Comparison of ENCODE assay signal across 8 cellular contexts in genomic region chr1:85200367-85200869, GRCh38. TPM values are rescaled to one million over a fixed set of nuclear protein-coding genes. Genes with fewer than 3 reads are reported as not detected.
DNase-seq lines count a peak whose midpoint lies in the region; ATAC-seq, FAIRE-seq and TF ChIP-seq lines count a peak whose summit lies in the region.

No MANE protein-coding gene starts in this region.

- H3K9ac ChIP-seq in astrocyte (ENCODE audit: low read length): peak overlapping the region; percentile 88
- H3K9ac ChIP-seq in iPS-20b (ENCODE audit: low read depth, low read length): peak overlapping the region; percentile 90; the same call in 1 of the 2 replicates

- CTCF ChIA-PET in A673 (lab: Charles Lee): interaction anchor here (0.6 to 0.7 kb wide), 2 partner anchors 10 to 59 kb away, joined by 3 to 9 read pairs; no protein-coding TSS in a partner anchor

- peak overlapping the region; percentile 50 for H3K27ac Mint-ChIP-seq in astrocyte (ENCODE audit: unreplicated experiment)

- peak overlapping the region; percentile 91 for H3K4me3 Mint-ChIP-seq in astrocyte (ENCODE audit: unreplicated experiment)

- no peaks in the 10 kb centered on the region for H3K9me3 ChIP-seq in A673 (ENCODE audit: low read depth, low read length, poor library complexity, severe bottlenecking)
- H3K9me3 ChIP-seq in astrocyte (ENCODE audit: insufficient read depth, low read depth, low read length): no peaks in the 10 kb centered on the region
- H3K9me3 ChIP-seq in iPS-20b (ENCODE audit: insufficient read depth, low read depth, low read length): no peaks in the 10 kb centered on the region

- H3K36me3 ChIP-seq in A673 (ENCODE audit: insufficient read depth, low read length, poor library complexity, severe bottlenecking) (no peaks in the 10 kb centered on the region), astrocyte (ENCODE audit: insufficient read depth, low read length) (no peaks in the 10 kb centered on the region), iPS-20b (ENCODE audit: insufficient read depth, low read depth, low read length) (no peaks in the 10 kb centered on the region)

- H4K20me1 ChIP-seq in astrocyte (ENCODE audit: insufficient read depth, low read length): peaks cover 12% of the 10 kb centered on the region

- POLR2A ChIA-PET in A673 (lab: Charles Lee; ENCODE audit: low non-redundant PET): no interaction called here

- H3K4me1 ChIP-seq in A673 (ENCODE audit: insufficient read depth, low read length, poor library complexity, severe bottlenecking) (peaks cover 31% of the 10 kb centered on the region), astrocyte (ENCODE audit: insufficient read depth, low read length) (peaks cover 8% of the 10 kb centered on the region), iPS-20b (ENCODE audit: insufficient read depth, low read length) (peaks cover 12% of the 10 kb centered on the region)

- peak; percentile 64 for DNase-seq in A673 (ENCODE audit: low spot score)
- peak; percentile 12 for DNase-seq in RPMI7951 (ENCODE audit: low read depth)
- DNase-seq in astrocyte (ENCODE audit: low read depth): no peak
- peak; percentile 7 to 8 for DNase-seq in stimulated activated CD4-positive, alpha-beta T cell treated with anti-CD3 and anti-CD28 coated beads, Interleukin-15, amount 100 ng/mL, for 1 hour (ENCODE audit: low read depth in 1 of 2, low spot score in 1 of 2)
- no peak for DNase-seq in putamen (ENCODE audit: low spot score)

- H3K27me3 ChIP-seq in A673 (replicated peaks; ENCODE audit: insufficient read depth, low read depth, low read length, poor library complexity): no peaks in the 10 kb centered on the region
- no peaks in the 10 kb centered on the region for H3K27me3 ChIP-seq in astrocyte (ENCODE audit: insufficient read depth, low read length)
- H3K27me3 ChIP-seq in iPS-20b (ENCODE audit: insufficient read depth, low read length): peaks cover 17% of the 10 kb centered on the region; the same call in 1 of the 2 replicates

- peak overlapping the region; percentile 97 for H3K27ac ChIP-seq in A673 (ENCODE audit: low read depth, low read length, poor library complexity, severe bottlenecking)
- no peak overlapping the region for H3K27ac ChIP-seq in astrocyte (ENCODE audit: low read depth, low read length)
- no peak overlapping the region for H3K27ac ChIP-seq in iPS-20b (ENCODE audit: low read length)

- H3K4me2 ChIP-seq in astrocyte (ENCODE audit: low read length): peak overlapping the region; percentile 95

- BruUV-seq in A673 (replicated peaks; lab: Mats Ljungman, UMichigan): no TSS peak

- H2AFZ ChIP-seq in astrocyte (ENCODE audit: low read depth, low read length): peak overlapping the region; percentile 94

- no peaks in the 10 kb centered on the region for H3K36me3 Mint-ChIP-seq in astrocyte (ENCODE audit: low read depth, unreplicated experiment)

- intact Hi-C loops in A673 (cut with micrococcal nuclease; ENCODE audit: unreplicated experiment): loop anchor here (5.0 kb wide), 2 partner anchors 42 to 138 kb away; a partner anchor contains a TSS

- H3K27me3 Mint-ChIP-seq in astrocyte (ENCODE audit: low read depth, unreplicated experiment): no peaks in the 10 kb centered on the region

- no peak for FAIRE-seq in astrocyte (lab: Jason Lieb, UNC)

- TF ChIP-seq CTCF in A673 (conservative IDR thresholded peaks at IDR 0.05; ENCODE audit: low read depth, low read length) (no peak), astrocyte (IDR thresholded peaks at IDR 0.05; ENCODE audit: insufficient read depth, low read depth, low read length) (no peak)

- H3K4me1 Mint-ChIP-seq in astrocyte (ENCODE audit: low read depth, unreplicated experiment): peaks cover 5% of the 10 kb centered on the region

- H3K4me3 ChIP-seq in A673 (ENCODE audit: low read depth, low read length, poor library complexity, severe bottlenecking): peak overlapping the region; percentile 92
- peak overlapping the region; percentile 80 for H3K4me3 ChIP-seq in astrocyte (ENCODE audit: insufficient read depth, low read depth, low read length)
- peak overlapping the region; percentile 99 for H3K4me3 ChIP-seq in iPS-20b (ENCODE audit: low read length)

- H3K79me2 ChIP-seq in astrocyte (ENCODE audit: insufficient read depth, low read length): peaks cover 6% of the 10 kb centered on the region

- ATAC-seq in GM18870 (IDR thresholded peaks at IDR 0.05; ENCODE audit: unreplicated experiment): peak; percentile 16
- peak; percentile 12 for ATAC-seq in HG03097 (IDR thresholded peaks at IDR 0.05; ENCODE audit: low FRiP score, unreplicated experiment)

- no peaks in the 10 kb centered on the region for H3K9me3 Mint-ChIP-seq in astrocyte (ENCODE audit: unreplicated experiment)

RNA-seq across cellular contexts. Expression of gene SYDE2, which starts 0.4 kb away (rescaled TPM):
- total RNA-seq in A673 (2021): 10.4 and 10.9 TPM in 2 replicates
- total RNA-seq in RPMI7951 (2014; rRNA removed; shearing (Covaris generic)): 0.78 and 1.2 TPM in 2 replicates
- total RNA-seq in astrocyte: 8.1 and 9.9 TPM in 2 replicates

RNA-seq across cellular contexts. Expression of gene C1orf52, which starts 59.0 kb away (rescaled TPM):
- 30.2 and 31.9 TPM in 2 replicates for total RNA-seq in A673 (2021)
- 16.2 and 22.5 TPM in 2 replicates for total RNA-seq in RPMI7951 (2014; rRNA removed; shearing (Covaris generic))
- total RNA-seq in astrocyte: 42.4 and 44.5 TPM in 2 replicates

Comparison
In these comparisons a context has a peak if more than half of its experiments do, and no peak if none do; other contexts are left out.
1. DNase-seq: peak in A673 (single experiment), RPMI7951 (single experiment) and stimulated activated CD4-positive, alpha-beta T cell treated with anti-CD3 and anti-CD28 coated beads, Interleukin-15, amount 100 ng/mL, for 1 hour (2 of 2); none in astrocyte (single experiment) and putamen (single experiment).
2. Peak in every context shown above with its lines, with median percentiles within 50 percentile points of each other: H3K4me3 ChIP-seq.